2 cellular contexts compared by ENCODE assay signal in genomic region chr1:61162513-61163274, GRCh38.
A peak's percentile ranks its signal among the peaks of the same experiment; 100 is the strongest.
TF ChIP-seq lines count a peak whose summit lies in the region.

No MANE protein-coding gene starts in this region.

TF ChIP-seq in HEK293, 187 proteins besides CTCF, POLR2A, EP300 and RAD21 (continued from another document):
- TF ChIP-seq INSM2 (tag by site-specific recombination; IDR thresholded peaks at IDR 0.05) (no peak), ZNF692 (tag by site-specific recombination; IDR thresholded peaks at IDR 0.05) (no peak), ZNF19 (tag by site-specific recombination; IDR thresholded peaks at IDR 0.05; ENCODE audit: low read depth) (no peak), WT1 (tag by site-specific recombination; IDR thresholded peaks at IDR 0.05) (no peak), ZEB2 (tag by site-specific recombination; IDR thresholded peaks at IDR 0.05) (no peak), PRDM10 (tag by site-specific recombination; IDR thresholded peaks at IDR 0.05) (peak; percentile 39; the same call in 1 of the 2 replicates)

TF ChIP-seq in H1, 55 proteins besides CTCF, POLR2A, EP300 and RAD21 (continued from another document):
- no peak for TF ChIP-seq SUZ12 (IDR thresholded peaks at IDR 0.05; ENCODE audit: low read length)
- no peak for TF ChIP-seq NANOG (IDR thresholded peaks at IDR 0.05; ENCODE audit: insufficient read depth, low read depth, low read length, poor library complexity, severe bottlenecking)
- no peak for TF ChIP-seq JUND (IDR thresholded peaks at IDR 0.05; ENCODE audit: low read length)
- no peak for TF ChIP-seq BCL11A (IDR thresholded peaks at IDR 0.05; ENCODE audit: low read depth in 2 of 2, low read length in 2 of 2)
- TF ChIP-seq MAX (IDR thresholded peaks at IDR 0.05) = no peak
